ENCODE assay signal across 8 cellular contexts in genomic region chr12:67651380-67651695, GRCh38. TPM values are rescaled to one million over a fixed set of nuclear protein-coding genes. Genes with fewer than 3 reads are reported as not detected.
DNase-seq lines count a peak whose midpoint lies in the region; ATAC-seq, FAIRE-seq and TF ChIP-seq lines count a peak whose summit lies in the region.

No MANE protein-coding gene starts in this region.

- H3K9ac ChIP-seq in smooth muscle cell (ENCODE audit: low read depth): peak overlapping the region; percentile 94

- H3K27ac ChIP-seq in smooth muscle cell (ENCODE audit: low read depth) (peak overlapping the region; percentile 96), testis (no peak overlapping the region), pancreas (no peak overlapping the region)

- peaks cover 44% of the 10 kb centered on the region for H3K4me1 Mint-ChIP-seq in activated T-helper 17 cell treated with anti-CD3 and anti-CD28 coated beads, Interleukin-2, amount 50 U/mL, for 72 hours

- H3K27me3 Mint-ChIP-seq in activated T-helper 17 cell treated with anti-CD3 and anti-CD28 coated beads, Interleukin-2, amount 50 U/mL, for 72 hours: no peaks in the 10 kb centered on the region

- POLR2A ChIA-PET in AG04449 (lab: Yijun Ruan, JAX) (no interaction called here), GM10248 (lab: Yijun Ruan, JAX) (no interaction called here)

- TF ChIP-seq CTCF in AG04449 (IDR thresholded peaks at IDR 0.05; ENCODE audit: insufficient read depth, low read length, missing control alignments) (peak; percentile 43), GM10248 (IDR thresholded peaks at IDR 0.05; ENCODE audit: control extremely low read depth, extremely low read depth, low read depth, missing control alignments) (peak; percentile 17), smooth muscle cell (IDR thresholded peaks at IDR 0.05; ENCODE audit: borderline replicate concordance, insufficient read depth, poor library complexity, severe bottlenecking) (no peak), testis (IDR thresholded peaks at IDR 0.05) (no peak), pancreas (IDR thresholded peaks at IDR 0.05) (no peak)

- peak overlapping the region; percentile 91 for H3K4me3 Mint-ChIP-seq in activated T-helper 17 cell treated with anti-CD3 and anti-CD28 coated beads, Interleukin-2, amount 50 U/mL, for 72 hours

- no peak for TF ChIP-seq POLR2A in testis (IDR thresholded peaks at IDR 0.05)

- no peak for FAIRE-seq in pancreas (lab: Jason Lieb, UNC)

- DNase-seq in AG04449 (ENCODE audit: low read depth, low spot score) (no peak), GM10248 (ENCODE audit: extremely low spot score) (peak; percentile 37), LHCN-M2 (ENCODE audit: low read depth) (peak; percentile 52), germinal center (ENCODE audit: low spot score) (peak; percentile 16), smooth muscle cell (lab: John Stamatoyannopoulos, UW; ENCODE audit: unreplicated experiment) (no peak), testis (no peak), pancreas (no peak)

- H3K4me3 ChIP-seq in AG04449 (ENCODE audit: low read depth, low read length) (peak overlapping the region; percentile 86), smooth muscle cell (peak overlapping the region; percentile 94), testis (no peak overlapping the region), pancreas (peak overlapping the region in 1 of 4 donors; percentile 94)

- WGBS in smooth muscle cell (ENCODE audit: low lambda C conversion rate): 27% methylated on average over 5 of the region's 5 CpGs
- whole genome bisulfite sequencing in testis, 2 donors: 29 to 38% methylated on average over 5 of the region's 5 CpGs
- WGBS in pancreas, 2 donors: 30 to 33% methylated on average over 5 of the region's 5 CpGs

- no peak overlapping the region for H2AFZ ChIP-seq in smooth muscle cell (ENCODE audit: low read depth)

- H3K9me3 ChIP-seq in smooth muscle cell (replicated peaks; ENCODE audit: low read depth) (no peaks in the 10 kb centered on the region), testis (no peaks in the 10 kb centered on the region), pancreas (no peaks in the 10 kb centered on the region)

- H3K27me3 ChIP-seq in smooth muscle cell (ENCODE audit: low read depth) (no peaks in the 10 kb centered on the region), testis (no peaks in the 10 kb centered on the region), pancreas (no peaks in the 10 kb centered on the region)

- H3K9me3 Mint-ChIP-seq in activated T-helper 17 cell treated with anti-CD3 and anti-CD28 coated beads, Interleukin-2, amount 50 U/mL, for 72 hours: no peaks in the 10 kb centered on the region

- H4K20me1 ChIP-seq in smooth muscle cell (ENCODE audit: low read depth): peaks cover 66% of the 10 kb centered on the region

- H3K79me2 ChIP-seq in smooth muscle cell (ENCODE audit: low read depth): peaks cover 77% of the 10 kb centered on the region

- H3K36me3 ChIP-seq in smooth muscle cell (ENCODE audit: low read depth) (no peaks in the 10 kb centered on the region), testis (ENCODE audit: low read depth, missing control alignments) (no peaks in the 10 kb centered on the region), pancreas (no peaks in the 10 kb centered on the region)

- H3K4me2 ChIP-seq in smooth muscle cell: peak overlapping the region; percentile 92

- CTCF ChIA-PET in AG04449 (lab: Yijun Ruan, JAX) (interaction anchor here (0.6 to 1.0 kb wide), 2 partner anchors 13 to 129 kb away, joined by 3 read pairs; no protein-coding TSS in a partner anchor), GM10248 (lab: Yijun Ruan, JAX) (no interaction called here)

- H3K36me3 Mint-ChIP-seq in activated T-helper 17 cell treated with anti-CD3 and anti-CD28 coated beads, Interleukin-2, amount 50 U/mL, for 72 hours (ENCODE audit: low read depth): peaks cover 56% of the 10 kb centered on the region

- peak; percentile 47 for ATAC-seq in activated T-helper 17 cell treated with anti-CD3 and anti-CD28 coated beads, Interleukin-2, amount 50 U/mL, for 72 hours (replicated peaks)
- ATAC-seq in pancreas: no peak

- H3K4me1 ChIP-seq in smooth muscle cell (ENCODE audit: low read depth) (peaks cover 20% of the 10 kb centered on the region), testis (peaks cover 20% of the 10 kb centered on the region), pancreas (peaks cover 0 to 25% (median 9%) of the 10 kb centered on the region in 3 donors)

- intact Hi-C loops in testis (cut with DNase I; ENCODE audit: low total_unique reads): no loop called here
- intact Hi-C loops in pancreas (cut with DNase I): no loop called here

- H3F3A ChIP-seq in smooth muscle cell (ENCODE audit: low read depth): peaks cover 24% of the 10 kb centered on the region

- peak overlapping the region; percentile 92 for H3K27ac Mint-ChIP-seq in activated T-helper 17 cell treated with anti-CD3 and anti-CD28 coated beads, Interleukin-2, amount 50 U/mL, for 72 hours

RNA-seq across cellular contexts. Expression of gene DYRK2, which starts 2.8 kb away (rescaled TPM):
- total RNA-seq in LHCN-M2 (2014; rRNA removed) (13.9 TPM in 2 replicates), smooth muscle cell (44.0 and 65.3 TPM in 2 replicates), testis (10 to 100 TPM; 17.4 to 18.4 TPM), pancreas (10 to 100 TPM; 11.6 to 25.8 (median 13.0) TPM)
- polyA plus RNA-seq in LHCN-M2 (2012): 11.0 TPM
- 10 to 100 TPM; 16.6 to 17.6 TPM for total RNA-seq in activated T-helper 17 cell treated with anti-CD3 and anti-CD28 coated beads, Interleukin-2, amount 50 U/mL, for 72 hours
- polyA plus RNA-seq in smooth muscle cell (41.6 and 64.1 TPM in 2 replicates), testis (ENCODE audit: insufficient read depth, low read depth, low replicate concordance) (14.6 TPM), pancreas (1 to 10 TPM; 2.6 to 6.2 TPM)

Comparison
In these comparisons a context has a peak if more than half of its experiments do, and no peak if none do; other contexts are left out.
1. DNase-seq: peak in GM10248 (single experiment), LHCN-M2 (single experiment) and germinal center (single experiment); none in AG04449 (single experiment), smooth muscle cell (single experiment), testis (single experiment) and pancreas (0 of 6).
2. H3K4me3 ChIP-seq: peak in AG04449 (single experiment) and smooth muscle cell (single experiment); none in testis (0 of 2).
3. CTCF ChIP-seq: peak in AG04449 (single experiment) and GM10248 (single experiment); none in smooth muscle cell (single experiment), testis (0 of 3) and pancreas (0 of 4).